In genomic region chr10:89118091-89118490, GRCh38 we compare ENCODE assay signal across 19 cellular contexts.
DNase-seq lines count a peak whose midpoint lies in the region; ATAC-seq and TF ChIP-seq lines count a peak whose summit lies in the region.
"Had no signal": no experiment of that assay in that cellular context is flagged by ENCODE, and none has a peak within 500 bp of the region (broad histone marks: within the 10 kb centered on the region; RNA-seq: fewer than 3 reads in every experiment).

No MANE protein-coding gene starts in this region.

- no peaks in the 10 kb centered on the region for H3K36me3 Mint-ChIP-seq in progenitor cell of endocrine pancreas (ENCODE audit: insufficient read depth)

- peaks cover 4% of the 10 kb centered on the region for H3K4me1 Mint-ChIP-seq in progenitor cell of endocrine pancreas (ENCODE audit: low read depth)

- H3K4me3 ChIP-seq in epithelial cell of esophagus (ENCODE audit: low read length) = no peak overlapping the region
- H3K4me3 ChIP-seq: testis had no signal

- no peak overlapping the region for H3K4me3 Mint-ChIP-seq in progenitor cell of endocrine pancreas (ENCODE audit: low read depth)
- H3K4me3 Mint-ChIP-seq: activated CD4-positive, alpha-beta T cell treated with anti-CD3 and anti-CD28 coated beads for 36 hours; CD14-positive monocyte; T-helper 2 cell treated with Interferon-gamma antibody and Interleukin-4, amounts not matched to agents 5 μg/mL and 100 μg/mL, for 36 hours had no signal

- peaks cover 11% of the 10 kb centered on the region for H3K27me3 Mint-ChIP-seq in progenitor cell of endocrine pancreas

- TF ChIP-seq CTCF in epithelial cell of esophagus (IDR thresholded peaks at IDR 0.05; ENCODE audit: insufficient read depth, low read depth, low read length, missing control alignments) = no peak
- no peak for TF ChIP-seq CTCF in progenitor cell of endocrine pancreas (IDR thresholded peaks at IDR 0.05; ENCODE audit: unreplicated experiment)

- peaks cover 2% of the 10 kb centered on the region for H3K9me3 Mint-ChIP-seq in progenitor cell of endocrine pancreas (ENCODE audit: low read depth)
- H3K9me3 Mint-ChIP-seq: T-helper 2 cell treated with Interferon-gamma antibody and Interleukin-4, amounts not matched to agents 5 μg/mL and 100 μg/mL, for 36 hours had no signal

- ATAC-seq in GM21381 (IDR thresholded peaks at IDR 0.05; ENCODE audit: unreplicated experiment) = no peak
- no peak for ATAC-seq in GM19023 (IDR thresholded peaks at IDR 0.05; ENCODE audit: unreplicated experiment)
- ATAC-seq: activated CD4-positive, alpha-beta T cell treated with anti-CD3 and anti-CD28 coated beads for 36 hours; left lobe of liver had no signal

- H3K27ac Mint-ChIP-seq in progenitor cell of endocrine pancreas = no peak overlapping the region
- H3K27ac Mint-ChIP-seq: activated CD4-positive, alpha-beta T cell treated with anti-CD3 and anti-CD28 coated beads for 36 hours; CD14-positive monocyte; T-helper 2 cell treated with Interferon-gamma antibody and Interleukin-4, amounts not matched to agents 5 μg/mL and 100 μg/mL, for 36 hours had no signal

- DNase-seq in GM04503 (ENCODE audit: low read depth) = peak; percentile 58
- DNase-seq in NCI-H226 = peak; percentile 86
- DNase-seq in epithelial cell of esophagus (ENCODE audit: low read depth) = peak; percentile 94
- DNase-seq in myocyte (ENCODE audit: low read depth) = peak; percentile 88
- DNase-seq in progenitor cell of endocrine pancreas (ENCODE audit: low spot score, unreplicated experiment) = no peak
- no peak for DNase-seq in NCI-H2171 (lab: John Stamatoyannopoulos, UW)
- DNase-seq: activated CD4-positive, alpha-beta T cell treated with anti-CD3 and anti-CD28 coated beads for 36 hours; activated naive CD4-positive, alpha-beta T cell treated with anti-CD3 and anti-CD28 coated beads, Interleukin-2, amount 50 U/mL, for 16 hours; caudate nucleus; DND-41; KBM-7; NCI-H1694 treated with DMSO at 0.1 percent for 48 hours; NCI-H774; testis had no signal

Comparison
In these comparisons a context has a peak if more than half of its experiments do, and no peak if none do; other contexts are left out.
1. DNase-seq: peak in GM04503 (single experiment), NCI-H226 (single experiment), epithelial cell of esophagus (single experiment) and myocyte (single experiment); none in progenitor cell of endocrine pancreas (single experiment) and NCI-H2171 (single experiment).